19 cellular contexts compared by ENCODE assay signal in genomic region chr18:4276983-4277585, GRCh38.
"Had no signal": no experiment of that assay in that cellular context is flagged by ENCODE, and none has a peak within 500 bp of the region (broad histone marks: within the 10 kb centered on the region; RNA-seq: fewer than 3 reads in every experiment).

No MANE protein-coding gene starts in this region.

- DNase-seq: activated effector memory CD4-positive, alpha-beta T cell treated with anti-CD3 and anti-CD28 coated beads, Interleukin-2, amount 50 U/mL, for 16 hours; activated T-cell treated with anti-CD3 and anti-CD28 coated beads, Interleukin-2, amount 50 U/mL, for 4 hours; amniotic stem cell; body of pancreas; central memory CD4-positive, alpha-beta T cell; effector memory CD8-positive, alpha-beta T cell; kidney; left ventricle myocardium inferior; psoas muscle; right lobe of liver; spleen; stimulated activated CD4-positive, alpha-beta T cell treated with anti-CD3 and anti-CD28 coated beads, Interleukin-1b, Interleukin-23, amount 100 ng/mL, for 48 hours had no signal

- ATAC-seq: activated CD4-positive, CD25-positive, alpha-beta regulatory T cell treated with anti-CD3 and anti-CD28 coated beads, Interleukin-2, amount 50 U/mL, for 24 hours; activated naive CD4-positive, alpha-beta T cell treated with anti-CD3 and anti-CD28 coated beads, Interleukin-2, amount 50 U/mL, for 72 hours; activated T-cell treated with anti-CD3 and anti-CD28 coated beads, Interleukin-2, amount 50 U/mL, for 4 hours; body of pancreas; effector memory CD8-positive, alpha-beta T cell; gastroesophageal sphincter; psoas muscle; right lobe of liver; stimulated activated memory B cell treated with anti-CD40 and anti-IgM and Interleukin-4, amounts not matched to agents 10 μg/mL and 1 μg/mL and 100 μg/mL, for 72 hours had no signal

- H3K27ac ChIP-seq: body of pancreas, coronary artery, epithelial cell of prostate, gastroesophageal sphincter, left ventricle myocardium inferior, psoas muscle, right lobe of liver, spleen, tibial nerve had no signal

- H3K9me3 ChIP-seq: body of pancreas, gastroesophageal sphincter, left ventricle myocardium inferior, psoas muscle, right lobe of liver, spleen, tibial nerve had no signal

- H3K36me3 ChIP-seq: gastroesophageal sphincter, left ventricle myocardium inferior, right lobe of liver, spleen, tibial nerve had no signal

- H3K27me3 ChIP-seq: body of pancreas, gastroesophageal sphincter, right lobe of liver, spleen, tibial nerve had no signal

- H3K4me1 ChIP-seq: body of pancreas, gastroesophageal sphincter, left ventricle myocardium inferior, psoas muscle, right lobe of liver, spleen, tibial nerve had no signal

- H3K4me3 ChIP-seq: body of pancreas, coronary artery, gastroesophageal sphincter, left ventricle myocardium inferior, psoas muscle, right lobe of liver, spleen, tibial nerve had no signal
